8 cellular contexts compared by ENCODE assay signal in the genomic region with DNA sequence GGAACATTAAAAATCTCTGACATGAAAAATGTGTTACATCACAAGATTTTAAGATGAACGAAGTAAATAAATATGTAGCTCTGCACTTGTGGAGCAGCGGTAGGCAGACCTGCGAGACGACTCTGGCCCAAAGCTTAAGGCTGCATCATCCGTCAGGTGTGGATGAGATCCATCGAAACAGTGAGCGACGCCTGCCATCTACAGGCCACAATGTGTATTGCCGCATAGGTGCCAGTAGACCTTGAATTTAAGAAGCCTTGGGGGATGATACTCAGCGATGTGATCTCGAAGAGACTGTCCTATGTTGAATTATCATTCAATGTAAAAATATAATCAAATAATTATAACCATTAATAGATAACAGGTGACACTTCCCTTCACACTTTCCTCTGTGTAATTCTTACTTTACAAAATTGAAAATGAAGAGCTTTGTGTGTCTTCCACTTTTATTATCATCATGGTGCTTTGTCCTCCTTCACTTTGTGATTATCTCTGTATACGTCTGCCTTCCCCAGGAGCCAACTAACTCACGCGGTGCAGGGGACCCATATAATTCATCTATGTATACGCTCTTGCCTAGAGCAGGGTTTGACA.
DNase-seq lines count a peak whose midpoint lies in the region; ATAC-seq, FAIRE-seq and TF ChIP-seq lines count a peak whose summit lies in the region.

No MANE protein-coding gene starts in this region.

- peak; percentile 92 for TF ChIP-seq CTCF in HFFc6 (IDR thresholded peaks at IDR 0.05)
- TF ChIP-seq CTCF in heart right ventricle (IDR thresholded peaks at IDR 0.05) = peak; percentile 66 to 93 (median 88)

- no peak overlapping the region for H3K9ac ChIP-seq in SK-N-MC (ENCODE audit: insufficient read length)

- H3K27me3 Mint-ChIP-seq in HFFc6 (ENCODE audit: insufficient read depth) = peaks cover 1% of the 10 kb centered on the region; the same call in 1 of the 2 replicates
- peaks cover 34% of the 10 kb centered on the region for H3K27me3 Mint-ChIP-seq in activated naive CD8-positive, alpha-beta T cell treated with anti-CD3 and anti-CD28 coated beads for 36 hours

- H3K4me3 ChIP-seq in SK-N-MC (peak overlapping the region; percentile 30; the same call in 1 of the 2 replicates), heart right ventricle (no peak overlapping the region)

- H3K27ac Mint-ChIP-seq in HFFc6 = no peak overlapping the region
- H3K27ac Mint-ChIP-seq in activated naive CD8-positive, alpha-beta T cell treated with anti-CD3 and anti-CD28 coated beads for 36 hours = no peak overlapping the region

- intact Hi-C loops in heart right ventricle (cut with DNase I) = loop anchor here in 8 of 10 donors (2.0 to 10.0 kb wide), 9 partner anchors 128 to 868 kb away; no protein-coding TSS in a partner anchor

- DNase-seq in GM12892 (ENCODE audit: insufficient read length) = peak; percentile 17
- peak; percentile 47 for DNase-seq in HFFc6
- DNase-seq in MV-4-11 (lab: John Stamatoyannopoulos, UW) = peak; percentile 36
- no peak for DNase-seq in SK-N-MC (ENCODE audit: low read depth, low spot score)
- peak; percentile 61 for DNase-seq in activated naive CD8-positive, alpha-beta T cell treated with anti-CD3 and anti-CD28 coated beads for 36 hours
- peak; percentile 69 to 73 for DNase-seq in heart right ventricle
- DNase-seq in putamen (ENCODE audit: low spot score) = peak; percentile 52
- DNase-seq in mesenteric fat pad (ENCODE audit: low spot score) = no peak

- TF ChIP-seq POLR2A in GM12892 (IDR thresholded peaks at IDR 0.05; ENCODE audit: low read depth, low read length) = no peak

- H3K27me3 ChIP-seq in heart right ventricle = no peaks in the 10 kb centered on the region

- no peaks in the 10 kb centered on the region for H3K36me3 Mint-ChIP-seq in HFFc6 (ENCODE audit: low read depth)
- H3K36me3 Mint-ChIP-seq in activated naive CD8-positive, alpha-beta T cell treated with anti-CD3 and anti-CD28 coated beads for 36 hours = no peaks in the 10 kb centered on the region

- H3K36me3 ChIP-seq in SK-N-MC (ENCODE audit: insufficient read depth, low read length) (no peaks in the 10 kb centered on the region), heart right ventricle (no peaks in the 10 kb centered on the region)

- H3K4me1 ChIP-seq in heart right ventricle = no peaks in the 10 kb centered on the region

- H3K4me3 Mint-ChIP-seq in HFFc6 = no peak overlapping the region
- H3K4me3 Mint-ChIP-seq in activated naive CD8-positive, alpha-beta T cell treated with anti-CD3 and anti-CD28 coated beads for 36 hours = no peak overlapping the region

- H3K9me3 ChIP-seq in SK-N-MC (ENCODE audit: low read depth, low read length) = no peaks in the 10 kb centered on the region
- H3K9me3 ChIP-seq in heart right ventricle = peaks cover 0 to 13% (median 0%) of the 10 kb centered on the region in 11 donors

- peaks cover 8% of the 10 kb centered on the region for H3K9me3 Mint-ChIP-seq in HFFc6
- peaks cover 7% of the 10 kb centered on the region for H3K9me3 Mint-ChIP-seq in activated naive CD8-positive, alpha-beta T cell treated with anti-CD3 and anti-CD28 coated beads for 36 hours

- peak; percentile 46 to 93 (median 82) for ATAC-seq in heart right ventricle

- H3K4me1 Mint-ChIP-seq in HFFc6 (ENCODE audit: low read depth) = no peaks in the 10 kb centered on the region
- H3K4me1 Mint-ChIP-seq in activated naive CD8-positive, alpha-beta T cell treated with anti-CD3 and anti-CD28 coated beads for 36 hours = no peaks in the 10 kb centered on the region

- H3K27ac ChIP-seq in SK-N-MC = no peak overlapping the region
- no peak overlapping the region for H3K27ac ChIP-seq in heart right ventricle

- FAIRE-seq in GM12892 (lab: Jason Lieb, UNC) = peak; percentile 93

- 9 to 10% methylated on average over 15 of the region's 15 CpGs for WGBS in heart right ventricle, 2 donors

Comparison
In these comparisons a context has a peak if more than half of its experiments do, and no peak if none do; other contexts are left out.
1. DNase-seq: peak in GM12892 (single experiment), HFFc6 (single experiment), MV-4-11 (single experiment), activated naive CD8-positive, alpha-beta T cell treated with anti-CD3 and anti-CD28 coated beads for 36 hours (single experiment), heart right ventricle (2 of 2) and putamen (single experiment); none in SK-N-MC (single experiment) and mesenteric fat pad (single experiment).